ENCODE assay signal across 1 cellular context in genomic region chr12:58296818-58297217, GRCh38.
TF ChIP-seq lines count a peak whose summit lies in the region.

No MANE protein-coding gene starts in this region.

TF ChIP-seq in GM23338, 12 proteins besides CTCF, POLR2A, EP300 and RAD21:
- TF ChIP-seq ZNF462 (CRISPR knock-in tag; IDR thresholded peaks at IDR 0.05): no peak
